12 cellular contexts compared by ENCODE assay signal in genomic region chr17:58308173-58308984, GRCh38. TPM values are rescaled to one million over a fixed set of nuclear protein-coding genes. Genes with fewer than 3 reads are reported as not detected.
DNase-seq lines count a peak whose midpoint lies in the region; ATAC-seq, FAIRE-seq and TF ChIP-seq lines count a peak whose summit lies in the region.
"Had no signal": no experiment of that assay in that cellular context is flagged by ENCODE, and none has a peak within 500 bp of the region (broad histone marks: within the 10 kb centered on the region; RNA-seq: fewer than 3 reads in every experiment).

No MANE protein-coding gene starts in this region.

- no peak overlapping the region for H3K27ac ChIP-seq in GM12878 (ENCODE audit: control insufficient read depth, insufficient read depth)
- H3K27ac ChIP-seq: SJCRH30 had no signal

- 0 out of 4 replicates have a peak, but pooled peaks cover 0 to 1% of the 10 kb centered on the region in 2 experiments for H3K36me3 ChIP-seq in GM12878 (ENCODE audit: control insufficient read depth in 2 of 2, insufficient read depth in 2 of 2, low read length in 1 of 2)
- H3K36me3 ChIP-seq: SJCRH30 had no signal

- CTCF ChIA-PET in GM12878 (lab: Yijun Ruan, JAX) = interaction anchor here (0.9 to 2.7 kb wide), 5 partner anchors 9 to 139 kb away, joined by 3 to 7 read pairs (median 3); partner anchors contain the start of gene RNF43

- H3K9me3 ChIP-seq in GM12878 (replicated peaks; ENCODE audit: control insufficient read depth, insufficient read depth, low read length) = no peaks in the 10 kb centered on the region
- no peaks in the 10 kb centered on the region for H3K9me3 ChIP-seq in T-helper 17 cell (ENCODE audit: control insufficient read depth, low read length, poor library complexity, severe bottlenecking)
- H3K9me3 ChIP-seq: SJCRH30 had no signal

- no peak overlapping the region for H3K9ac ChIP-seq in GM12878 (ENCODE audit: control insufficient read depth, insufficient read depth, low read length)

- peak; percentile 50 for ATAC-seq in GM12878
- no peak for ATAC-seq in T-helper 17 cell
- ATAC-seq in HG03159 (IDR thresholded peaks at IDR 0.05; ENCODE audit: unreplicated experiment) = no peak
- no peak for ATAC-seq in HG02840 (IDR thresholded peaks at IDR 0.05; ENCODE audit: low FRiP score, unreplicated experiment)

- no peak for TF ChIP-seq RAD21 in GM12878 (IDR thresholded peaks at IDR 0.05; ENCODE audit: insufficient read depth, low read depth, low read length)

- H3K4me2 ChIP-seq in GM12878 (ENCODE audit: control insufficient read depth, insufficient read depth) = no peak overlapping the region

- no peaks in the 10 kb centered on the region for H3K79me2 ChIP-seq in GM12878 (ENCODE audit: control insufficient read depth, insufficient read depth, low read length)

- no peaks in the 10 kb centered on the region for H4K20me1 ChIP-seq in GM12878 (ENCODE audit: control insufficient read depth, insufficient read depth)

- BruUV-seq in GM12878 (replicated peaks; lab: Mats Ljungman, UMichigan) = no TSS peak

- intact Hi-C loops in GM12878 (cut with micrococcal nuclease; ENCODE audit: unreplicated experiment) (no loop called here), lower leg skin (cut with DNase I; ENCODE audit: low total_unique reads) (no loop called here)

- no peaks in the 10 kb centered on the region for H3K27me3 Mint-ChIP-seq in T-helper 17 cell

- TF ChIP-seq CTCF in AG09309 (IDR thresholded peaks at IDR 0.05; ENCODE audit: control insufficient read depth, insufficient read depth, low read depth, low read length, missing control alignments) (peak; percentile 20), GM12878 (IDR thresholded peaks at IDR 0.05 in 2 of 3, conservative IDR thresholded peaks at IDR 0.05 in 1 of 3; ENCODE audit: control insufficient read depth in 2 of 3, extremely low read depth in 1 of 3, insufficient read depth in 1 of 3, low read depth in 3 of 3, low read length in 3 of 3) (peak in 2 of 3 experiments; percentile 22 to 33; a peak in 3 of 6 replicates), lower leg skin (IDR thresholded peaks at IDR 0.05) (no peak)

- DNase-seq in AG09309 (ENCODE audit: low read depth) (no peak), GM12891 (ENCODE audit: insufficient read length, low spot score) (peak; percentile 17), GM12878 (ENCODE audit: low read depth, low spot score) (no peak), lower leg skin (ENCODE audit: low spot score in 2 of 2) (peak; percentile 7 to 76), T-helper 17 cell (no peak), H4 (ENCODE audit: low spot score) (no peak)
- DNase-seq: KBM-7 had no signal

- SMC1A ChIA-PET in GM12878 (lab: Charles Lee; ENCODE audit: uncharacterized antibody, unreplicated experiment) = interaction anchor here (1.4 kb wide), 1 partner anchor 36 kb away, joined by 3 read pairs; no protein-coding TSS in a partner anchor

- no peaks in the 10 kb centered on the region for H3K36me3 Mint-ChIP-seq in T-helper 17 cell (ENCODE audit: low read depth)

- no peaks in the 10 kb centered on the region for H3K27me3 ChIP-seq in GM12878 (replicated peaks in 1 of 2; ENCODE audit: control insufficient read depth in 2 of 2, insufficient read depth in 2 of 2, low read length in 1 of 2)

- WGBS in GM12878 (ENCODE audit: insufficient coverage, insufficient replicate concordance, low lambda C conversion rate, missing lambda C conversion rate) = 68% methylated on average over 32 of the region's 32 CpGs
- WGBS in lower leg skin, 2 donors = 73 to 83% methylated on average over 31 to 32 of the region's 32 CpGs

- peaks cover 4% of the 10 kb centered on the region for H3K4me1 Mint-ChIP-seq in T-helper 17 cell

- FAIRE-seq in GM12891 (lab: Jason Lieb, UNC) (no peak), GM12878 (lab: Jason Lieb, UNC) (no peak)
- FAIRE-seq: H54 had no signal

- no peak for TF ChIP-seq EP300 in GM12878 (IDR thresholded peaks at IDR 0.05; ENCODE audit: borderline replicate concordance in 1 of 2, control insufficient read depth in 1 of 2, low read depth in 2 of 2, low read length in 2 of 2)

- no peak overlapping the region for H3K4me3 Mint-ChIP-seq in T-helper 17 cell

- POLR2A ChIA-PET in GM12878 (lab: Charles Lee) = interaction anchor here (0.6 kb wide), 1 partner anchor 36 kb away, joined by 3 read pairs; no protein-coding TSS in a partner anchor

- no peaks in the 10 kb centered on the region for H3K4me1 ChIP-seq in GM12878 (ENCODE audit: control insufficient read depth, insufficient read depth, low read length)

- no peak overlapping the region for H3K27ac Mint-ChIP-seq in T-helper 17 cell

- TF ChIP-seq POLR2A in GM12891 (IDR thresholded peaks at IDR 0.05; ENCODE audit: low read depth, low read length) (no peak), GM12878 (IDR thresholded peaks at IDR 0.05; ENCODE audit: low read depth, low read length) (0 out of 2 replicates have a peak, but pooled peaks have one; percentile 4), lower leg skin (IDR thresholded peaks at IDR 0.05) (no peak)

- RAD21 ChIA-PET in GM12878 (lab: Charles Lee; ENCODE audit: unreplicated experiment) = interaction anchor here (0.5 to 1.5 kb wide), 3 partner anchors 9 to 293 kb away, joined by 3 to 4 read pairs (median 4); no protein-coding TSS in a partner anchor

- in situ Hi-C loops in GM12878 (cut with MboI) = no loop called here

- H3K4me3 ChIP-seq in AG09309 (ENCODE audit: control insufficient read depth, low read depth, low read length) (no peak overlapping the region), GM12878 (no peak overlapping the region), lower leg skin (ENCODE audit: low read depth, poor library complexity, severe bottlenecking) (no peak overlapping the region)
- H3K4me3 ChIP-seq: SJCRH30 had no signal

- H2AFZ ChIP-seq in GM12878 (ENCODE audit: control insufficient read depth, low read depth, low read length) = no peak overlapping the region

RNA-seq across cellular contexts. Expression of gene TSPOAP1, which starts 20.2 kb away (rescaled TPM):
- polyA plus RNA-seq in GM12891 (2012; ENCODE audit: low read depth, missing spikeins) = 11.0 TPM
- 52.4 and 53.8 TPM in 2 replicates for total RNA-seq in GM12878 (2013; cell fraction: nucleolus; rRNA removed)
- total RNA-seq in GM12878 (2014; rRNA removed) = 5.6 and 5.7 TPM in 2 replicates
- 2.8 and 3.6 TPM in 2 replicates for total RNA-seq in GM12878 (2014; rRNA removed; fragmentation: Illumina TruSeq; extraction: Trizol)
- 6.5 and 8.8 TPM in 2 replicates for total RNA-seq in GM12878 (2021)
- polyA plus RNA-seq in GM12878 (2011; ENCODE audit: low read depth) = 5.7 TPM
- 11.6 and 16.4 TPM in 2 replicates for polyA plus RNA-seq in GM12878 (2011; rRNA removed)
- 12.2 and 16.5 TPM in 2 replicates for polyA plus RNA-seq in GM12878 (2011; cell fraction: cytosol; rRNA removed)
- 164 and 168 TPM in 2 replicates for polyA plus RNA-seq in GM12878 (2011; cell fraction: nucleus; rRNA removed)
- 9.8 and 14.2 TPM in 2 replicates for polyA plus RNA-seq in GM12878 (2012)
- polyA plus RNA-seq in GM12878 (2014; fragmentation: Illumina TruSeq; extraction: Trizol) = 1.2 and 4.2 TPM in 2 replicates
- under 1 TPM in 1 of 2 experiments, not detected in 1; 0.58 TPM for polyA plus RNA-seq in GM12878 (2014; fragmentation: Nextera tagmentation; extraction: Ambion mirVana)
- polyA plus RNA-seq in GM12878 (2014; rRNA removed) = 8.5 and 10.9 TPM in 2 replicates
- polyA plus RNA-seq in GM12878 (2016; fragmentation: Nextera tagmentation; extraction: Ambion mirVana) = 1 to 10 TPM; 2.2 to 3.2 TPM
- 7.2 and 17.1 TPM in 2 replicates for polyA minus RNA-seq in GM12878 (2011; rRNA and poly(A)+ RNA removed)
- polyA minus RNA-seq in GM12878 (2011; cell fraction: cytosol; rRNA and poly(A)+ RNA removed) = 6.4 and 6.7 TPM in 2 replicates
- polyA minus RNA-seq in GM12878 (2011; cell fraction: nucleus; rRNA and poly(A)+ RNA removed) = 16.2 and 33.3 TPM in 2 replicates
- total RNA-seq in lower leg skin = 10 to 100 TPM in 1 of 4 donors, 1 to 10 TPM in 3; 8.2 to 18.3 (median 8.8) TPM
- 10 to 100 TPM; 30.5 to 32.8 TPM for total RNA-seq in T-helper 17 cell
- total RNA-seq in H4 (2014; rRNA removed; shearing (Covaris generic)) = not detected in 2 replicates

RNA-seq across cellular contexts. Expression of gene MPO, which starts 27.6 kb away (rescaled TPM):
- polyA plus RNA-seq in GM12891 (2012; ENCODE audit: low read depth, missing spikeins) = 0.15 TPM
- total RNA-seq in GM12878 (2013; cell fraction: nucleolus; rRNA removed) = not detected in 2 replicates
- 0.05 and 0.06 TPM in 2 replicates for total RNA-seq in GM12878 (2014; rRNA removed)
- 0.09 and 0.13 TPM in 2 replicates for total RNA-seq in GM12878 (2014; rRNA removed; fragmentation: Illumina TruSeq; extraction: Trizol)
- 0.08 and 0.23 TPM in 2 replicates for total RNA-seq in GM12878 (2021)
- not detected for polyA plus RNA-seq in GM12878 (2011; ENCODE audit: low read depth)
- 0.35 and 0.49 TPM in 2 replicates for polyA plus RNA-seq in GM12878 (2011; rRNA removed)
- polyA plus RNA-seq in GM12878 (2011; cell fraction: cytosol; rRNA removed) = 0.33 and 0.45 TPM in 2 replicates
- 0.10 and 0.19 TPM in 2 replicates for polyA plus RNA-seq in GM12878 (2011; cell fraction: nucleus; rRNA removed)
- 0.08 TPM in 1 of 2 replicates, not detected in the other for polyA plus RNA-seq in GM12878 (2012)
- 0.10 TPM in 1 of 2 replicates, not detected in the other for polyA plus RNA-seq in GM12878 (2014; fragmentation: Illumina TruSeq; extraction: Trizol)
- polyA plus RNA-seq in GM12878 (2014; fragmentation: Nextera tagmentation; extraction: Ambion mirVana) = under 1 TPM; 0.10 to 0.26 TPM
- 0.14 TPM in 2 replicates for polyA plus RNA-seq in GM12878 (2014; rRNA removed)
- under 1 TPM; 0.09 to 0.17 TPM for polyA plus RNA-seq in GM12878 (2016; fragmentation: Nextera tagmentation; extraction: Ambion mirVana)
- 0.15 and 0.37 TPM in 2 replicates for polyA minus RNA-seq in GM12878 (2011; rRNA and poly(A)+ RNA removed)
- polyA minus RNA-seq in GM12878 (2011; cell fraction: cytosol; rRNA and poly(A)+ RNA removed) = not detected in 2 replicates
- polyA minus RNA-seq in GM12878 (2011; cell fraction: nucleus; rRNA and poly(A)+ RNA removed) = not detected in 2 replicates
- total RNA-seq in lower leg skin = under 1 TPM in 1 of 4 donors, not detected in 3; 0.10 TPM
- under 1 TPM in 1 of 2 donors, not detected in 1; 0.07 TPM for total RNA-seq in T-helper 17 cell
- not detected in 2 replicates for total RNA-seq in H4 (2014; rRNA removed; shearing (Covaris generic))
- total RNA-seq: epithelial cell of proximal tubule had no signal

RNA-seq across cellular contexts. Expression of gene SUPT4H1, which starts 43.6 kb away (rescaled TPM):
- 122 TPM for polyA plus RNA-seq in GM12891 (2012; ENCODE audit: low read depth, missing spikeins)
- 8.8 and 9.5 TPM in 2 replicates for total RNA-seq in GM12878 (2013; cell fraction: nucleolus; rRNA removed)
- total RNA-seq in GM12878 (2014; rRNA removed) = 87.9 and 92.8 TPM in 2 replicates
- total RNA-seq in GM12878 (2014; rRNA removed; fragmentation: Illumina TruSeq; extraction: Trizol) = 70.4 and 83.8 TPM in 2 replicates
- 87.0 and 93.2 TPM in 2 replicates for total RNA-seq in GM12878 (2021)
- 90.2 TPM for polyA plus RNA-seq in GM12878 (2011; ENCODE audit: low read depth)
- 230 and 240 TPM in 2 replicates for polyA plus RNA-seq in GM12878 (2011; rRNA removed)
- 105 and 107 TPM in 2 replicates for polyA plus RNA-seq in GM12878 (2011; cell fraction: cytosol; rRNA removed)
- 61.5 and 64.9 TPM in 2 replicates for polyA plus RNA-seq in GM12878 (2011; cell fraction: nucleus; rRNA removed)
- 88.7 and 95.3 TPM in 2 replicates for polyA plus RNA-seq in GM12878 (2012)
- 98.9 and 112 TPM in 2 replicates for polyA plus RNA-seq in GM12878 (2014; fragmentation: Illumina TruSeq; extraction: Trizol)
- 100 to 1,000 TPM; 148 to 293 TPM for polyA plus RNA-seq in GM12878 (2014; fragmentation: Nextera tagmentation; extraction: Ambion mirVana)
- 94.9 and 102 TPM in 2 replicates for polyA plus RNA-seq in GM12878 (2014; rRNA removed)
- polyA plus RNA-seq in GM12878 (2016; fragmentation: Nextera tagmentation; extraction: Ambion mirVana) = 100 to 1,000 TPM; 143 to 159 TPM
- polyA minus RNA-seq in GM12878 (2011; rRNA and poly(A)+ RNA removed) = 60.9 and 80.0 TPM in 2 replicates
- 11.5 and 19.8 TPM in 2 replicates for polyA minus RNA-seq in GM12878 (2011; cell fraction: cytosol; rRNA and poly(A)+ RNA removed)
- 5.6 and 14.2 TPM in 2 replicates for polyA minus RNA-seq in GM12878 (2011; cell fraction: nucleus; rRNA and poly(A)+ RNA removed)
- 10 to 100 TPM; 49.5 to 89.7 (median 57.5) TPM for total RNA-seq in lower leg skin
- 10 to 100 TPM; 41.3 to 50.6 TPM for total RNA-seq in T-helper 17 cell
- total RNA-seq in H4 (2014; rRNA removed; shearing (Covaris generic)) = 94.2 and 99.9 TPM in 2 replicates

Comparison
In these comparisons a context has a peak if more than half of its experiments do, and no peak if none do; other contexts are left out.
1. DNase-seq: peak in GM12891 (single experiment) and lower leg skin (2 of 2); none in AG09309 (single experiment), GM12878 (single experiment), T-helper 17 cell (0 of 3) and H4 (single experiment).
2. CTCF ChIP-seq: peak in AG09309 (single experiment) and GM12878 (2 of 3); none in lower leg skin (0 of 3).